In the genomic region with DNA sequence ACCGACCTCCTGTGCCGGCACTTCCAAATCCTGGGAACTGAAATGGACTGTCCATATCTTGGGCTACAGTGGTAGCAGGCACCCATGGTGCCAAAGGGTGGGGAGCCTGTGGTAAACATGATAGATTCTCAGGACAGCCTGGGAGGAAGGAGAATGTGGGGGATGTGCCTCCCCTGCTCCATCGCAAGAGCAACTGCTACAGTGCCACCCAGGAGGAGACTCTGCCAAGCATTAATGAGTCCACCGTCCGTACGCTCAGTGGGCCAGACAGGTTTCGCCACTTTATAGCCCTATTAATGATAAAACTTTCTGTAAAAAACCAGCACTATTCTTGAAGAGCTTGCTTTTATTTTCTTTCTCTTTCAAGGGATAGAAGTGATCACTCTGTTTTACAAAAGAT, we compare ENCODE assay signal across 18 cellular contexts.
"Had no signal": no experiment of that assay in that cellular context is flagged by ENCODE, and none has a peak within 500 bp of the region (broad histone marks: within the 10 kb centered on the region; RNA-seq: fewer than 3 reads in every experiment).

No MANE protein-coding gene starts in this region.

- DNase-seq: activated B cell treated with CpG ODN at 0.5 μM for 24 hours; activated CD4-positive, alpha-beta T cell treated with anti-CD3 and anti-CD28 coated beads, Interleukin-2, amount 10 ng/mL, durations not matched to agents 24 days and 14 days; activated CD8-positive, alpha-beta memory T cell treated with anti-CD3 and anti-CD28 coated beads, Interleukin-2, amount 50 U/mL, for 4 hours; activated CD8-positive, alpha-beta T cell treated with anti-CD3 and anti-CD28 coated beads, Interleukin-2, amount 10 ng/mL, durations not matched to agents 7 days and 5 days; activated gamma-delta T cell; activated T-cell treated with anti-CD3 and anti-CD28 coated beads, Interleukin-2, amount 50 U/mL, for 72 hours; brain microvascular endothelial cell; effector CD8-positive, alpha-beta T cell; foreskin keratinocyte; head of caudate nucleus; lower lobe of right lung; naive B cell; stimulated activated CD4-positive, alpha-beta T cell treated with anti-CD3 and anti-CD28 coated beads, Interleukin-15, amount 100 ng/mL, for 24 hours; stimulated activated CD4-positive, alpha-beta T cell treated with anti-CD3 and anti-CD28 coated beads, Interleukin-4, amount 100 ng/mL, for 1 hour; stimulated activated naive B cell treated with anti-CD40 and anti-IgM and Interleukin-4, amounts not matched to agents 10 μg/mL and 1 μg/mL and 100 μg/mL, for 72 hours; tibial artery had no signal

- H3K36me3 Mint-ChIP-seq: activated naive CD4-positive, alpha-beta T cell treated with anti-CD3 and anti-CD28 coated beads, Interleukin-2, amount 50 U/mL, for 72 hours; mesothelial cell of epicardium; naive B cell; stimulated activated naive B cell treated with anti-CD40 and anti-IgM and Interleukin-4, amounts not matched to agents 10 μg/mL and 1 μg/mL and 100 μg/mL, for 72 hours had no signal

- H3K27me3 Mint-ChIP-seq: activated B cell treated with CpG ODN at 0.5 μM for 24 hours had no signal

- H3K4me1 Mint-ChIP-seq: activated B cell treated with CpG ODN at 0.5 μM for 24 hours; activated CD4-positive, alpha-beta T cell treated with anti-CD3 and anti-CD28 coated beads, Interleukin-2, amount 10 ng/mL, durations not matched to agents 24 days and 14 days; naive B cell; stimulated activated naive B cell treated with anti-CD40 and anti-IgM and Interleukin-4, amounts not matched to agents 10 μg/mL and 1 μg/mL and 100 μg/mL, for 72 hours had no signal

- H3K9me3 Mint-ChIP-seq: activated B cell treated with CpG ODN at 0.5 μM for 24 hours; activated CD4-positive, alpha-beta T cell treated with anti-CD3 and anti-CD28 coated beads, Interleukin-2, amount 10 ng/mL, durations not matched to agents 24 days and 14 days; activated naive CD4-positive, alpha-beta T cell treated with anti-CD3 and anti-CD28 coated beads, Interleukin-2, amount 50 U/mL, for 72 hours; activated T-cell treated with anti-CD3 and anti-CD28 coated beads, Interleukin-2, amount 50 U/mL, for 72 hours; naive B cell; stimulated activated naive B cell treated with anti-CD40 and anti-IgM and Interleukin-4, amounts not matched to agents 10 μg/mL and 1 μg/mL and 100 μg/mL, for 72 hours had no signal

- H3K27ac Mint-ChIP-seq: activated B cell treated with CpG ODN at 0.5 μM for 24 hours; activated CD4-positive, alpha-beta T cell treated with anti-CD3 and anti-CD28 coated beads, Interleukin-2, amount 10 ng/mL, durations not matched to agents 24 days and 14 days; activated CD8-positive, alpha-beta T cell treated with anti-CD3 and anti-CD28 coated beads, Interleukin-2, amount 10 ng/mL, durations not matched to agents 7 days and 5 days; activated naive CD4-positive, alpha-beta T cell treated with anti-CD3 and anti-CD28 coated beads, Interleukin-2, amount 50 U/mL, for 72 hours; activated T-cell treated with anti-CD3 and anti-CD28 coated beads, Interleukin-2, amount 50 U/mL, for 72 hours; mesothelial cell of epicardium; naive B cell; stimulated activated naive B cell treated with anti-CD40 and anti-IgM and Interleukin-4, amounts not matched to agents 10 μg/mL and 1 μg/mL and 100 μg/mL, for 72 hours had no signal

- H3K4me3 Mint-ChIP-seq: activated B cell treated with CpG ODN at 0.5 μM for 24 hours; activated CD4-positive, alpha-beta T cell treated with anti-CD3 and anti-CD28 coated beads, Interleukin-2, amount 10 ng/mL, durations not matched to agents 24 days and 14 days; activated CD8-positive, alpha-beta T cell treated with anti-CD3 and anti-CD28 coated beads, Interleukin-2, amount 10 ng/mL, durations not matched to agents 7 days and 5 days; activated T-cell treated with anti-CD3 and anti-CD28 coated beads, Interleukin-2, amount 50 U/mL, for 72 hours; mesothelial cell of epicardium; naive B cell; stimulated activated naive B cell treated with anti-CD40 and anti-IgM and Interleukin-4, amounts not matched to agents 10 μg/mL and 1 μg/mL and 100 μg/mL, for 72 hours had no signal

- ATAC-seq: activated CD8-positive, alpha-beta T cell treated with anti-CD3 and anti-CD28 coated beads, Interleukin-2, amount 10 ng/mL, durations not matched to agents 7 days and 5 days; activated naive CD4-positive, alpha-beta T cell treated with anti-CD3 and anti-CD28 coated beads, Interleukin-2, amount 50 U/mL, for 72 hours; activated T-cell treated with anti-CD3 and anti-CD28 coated beads, Interleukin-2, amount 50 U/mL, for 72 hours; foreskin keratinocyte; stimulated activated naive B cell treated with anti-CD40 and anti-IgM and Interleukin-4, amounts not matched to agents 10 μg/mL and 1 μg/mL and 100 μg/mL, for 72 hours had no signal
